Comparison of ENCODE assay signal across 18 cellular contexts in the genomic region with DNA sequence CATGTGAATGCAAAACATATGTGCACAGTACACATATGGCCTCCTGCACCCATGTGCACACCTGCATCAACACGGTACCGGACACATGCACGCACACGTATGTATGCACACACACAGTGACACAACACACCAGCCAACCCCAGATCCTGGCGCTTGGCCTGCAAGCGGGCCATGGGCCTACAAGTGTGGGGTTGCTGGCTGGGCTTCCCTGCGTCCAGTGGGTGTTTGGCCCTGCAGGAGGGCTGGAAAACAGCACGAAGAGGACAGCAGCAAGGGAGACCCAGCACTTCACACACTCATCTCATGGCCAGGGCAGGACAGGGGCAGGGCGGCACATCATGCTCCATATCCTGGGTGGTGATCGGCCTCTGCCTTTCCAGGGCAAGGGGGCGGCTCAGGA.
"Had no signal": no experiment of that assay in that cellular context is flagged by ENCODE, and none has a peak within 500 bp of the region (broad histone marks: within the 10 kb centered on the region; RNA-seq: fewer than 3 reads in every experiment).

No MANE protein-coding gene starts in this region.

- H3K27ac ChIP-seq: esophagus squamous epithelium, right atrium auricular region, skin epidermis, stomach, thoracic aorta, transverse colon had no signal

- H3K4me3 Mint-ChIP-seq: dendritic cell treated with granulocyte-macrophage colony-stimulating factor and Interleukin-4, amounts not matched to agents 40 ng/mL and 50 ng/mL, for 4 days; effector memory CD8-positive, alpha-beta T cell; natural killer cell had no signal

- H3K36me3 ChIP-seq: right atrium auricular region, thoracic aorta, transverse colon had no signal

- DNase-seq: effector memory CD8-positive, alpha-beta T cell; esophagus squamous epithelium; foreskin fibroblast; glutamatergic neuron; islet precursor cell; mammary epithelial cell; mucosa of descending colon; natural killer cell; sigmoid colon; stimulated activated CD4-positive, alpha-beta T cell treated with anti-CD3 and anti-CD28 coated beads, Interleukin-12 subunit alpha, Interleukin-12 subunit beta, amount 100 ng/mL, for 4 hours; stimulated activated naive CD4-positive, alpha-beta T cell; stomach; transverse colon had no signal

- H3K9me3 ChIP-seq: esophagus squamous epithelium, gastroesophageal sphincter, mucosa of descending colon, right atrium auricular region, sigmoid colon, stomach, thoracic aorta, transverse colon had no signal

- H3K27ac Mint-ChIP-seq: dendritic cell treated with granulocyte-macrophage colony-stimulating factor and Interleukin-4, amounts not matched to agents 40 ng/mL and 50 ng/mL, for 4 days; effector memory CD8-positive, alpha-beta T cell; natural killer cell had no signal

- H3K4me3 ChIP-seq: esophagus squamous epithelium, gastroesophageal sphincter, mucosa of descending colon, right atrium auricular region, sigmoid colon, skin epidermis, stomach, thoracic aorta, transverse colon had no signal

- H3K36me3 Mint-ChIP-seq: natural killer cell had no signal

- H3K27me3 ChIP-seq: gastroesophageal sphincter, right atrium auricular region, sigmoid colon, transverse colon had no signal
